21 cellular contexts compared by ENCODE assay signal in genomic region chr1:168110896-168111545, GRCh38. TPM values are rescaled to one million over a fixed set of nuclear protein-coding genes. Genes with fewer than 3 reads are reported as not detected.
DNase-seq lines count a peak whose midpoint lies in the region; ATAC-seq, FAIRE-seq and TF ChIP-seq lines count a peak whose summit lies in the region.
"Had no signal": no experiment of that assay in that cellular context is flagged by ENCODE, and none has a peak within 500 bp of the region (broad histone marks: within the 10 kb centered on the region; RNA-seq: fewer than 3 reads in every experiment).

No MANE protein-coding gene starts in this region.

- H3K9me3 Mint-ChIP-seq in H9: no peaks in the 10 kb centered on the region
- H3K9me3 Mint-ChIP-seq in endodermal cell: peaks cover 3% of the 10 kb centered on the region

- WGBS in H9 (ENCODE audit: extremely low coverage, insufficient read length, low lambda C conversion rate): no CpG with 5 or more reads among the region's 7 CpGs
- 72 to 81% methylated on average over 4 to 7 of the region's 7 CpGs for WGBS in endodermal cell (ENCODE audit: insufficient coverage in 1 of 2, insufficient read length in 1 of 2), 2 experiments

- H3K4me2 ChIP-seq in H9 (ENCODE audit: insufficient read depth, insufficient read length, low read length) (no peak overlapping the region), osteoblast (ENCODE audit: insufficient read depth, low read length) (peak overlapping the region; percentile 36)
- H3K4me2 ChIP-seq: SK-N-SH had no signal

- no peak overlapping the region for H2BK20ac ChIP-seq in H9 (ENCODE audit: low read depth, low read length, poor library complexity, severe bottlenecking)

- H3K27me3 Mint-ChIP-seq in H9 (ENCODE audit: low read depth) (no peaks in the 10 kb centered on the region), endodermal cell (ENCODE audit: insufficient read depth) (no peaks in the 10 kb centered on the region)

- H3K27ac ChIP-seq in H9 (ENCODE audit: insufficient read length, low read depth, low read length): no peak overlapping the region
- no peak overlapping the region for H3K27ac ChIP-seq in endodermal cell (ENCODE audit: low read depth, low read length)
- peak overlapping the region; percentile 37 for H3K27ac ChIP-seq in osteoblast (ENCODE audit: low read depth, low read length)
- H3K27ac ChIP-seq: thoracic aorta had no signal

- H3K9ac ChIP-seq in H9 (ENCODE audit: extremely low read depth, insufficient read length, low read length) (no peak overlapping the region), NT2/D1 (ENCODE audit: insufficient read length, low read depth) (no peak overlapping the region), endodermal cell (ENCODE audit: extremely low read depth, low read length, poor library complexity, severe bottlenecking) (no peak overlapping the region)
- H3K9ac ChIP-seq: SK-N-SH had no signal

- FAIRE-seq in H54 (lab: Jason Lieb, UNC): no peak
- FAIRE-seq: GM12878 had no signal

- 0 out of 2 replicates have a peak, but pooled peaks cover 2% of the 10 kb centered on the region for H3K4me1 ChIP-seq in H9 (ENCODE audit: insufficient read depth, low read length)
- no peaks in the 10 kb centered on the region for H3K4me1 ChIP-seq in NT2/D1 (ENCODE audit: insufficient read depth, insufficient read length)
- H3K4me1 ChIP-seq in endodermal cell (ENCODE audit: control insufficient read depth, insufficient read depth, low read length): no peaks in the 10 kb centered on the region
- peaks cover 8% of the 10 kb centered on the region for H3K4me1 ChIP-seq in osteoblast (ENCODE audit: insufficient read depth, low read length)

- DNase-seq in H9 (peak; percentile 43), NT2/D1 (ENCODE audit: low read depth, low spot score) (peak; percentile 65), endodermal cell (peak; percentile 71), osteoblast (ENCODE audit: insufficient read length, low spot score, missing footprints) (no peak), H54 (ENCODE audit: insufficient read length, low spot score) (no peak)
- no peak for DNase-seq in activated CD8-positive, alpha-beta memory T cell treated with anti-CD3 and anti-CD28 coated beads for 24 hours
- DNase-seq: activated CD4-positive, alpha-beta T cell treated with anti-CD3 and anti-CD28 coated beads for 48 hours; activated CD8-positive, alpha-beta memory T cell treated with anti-CD3 and anti-CD28 coated beads, Interleukin-2, amount 50 U/mL, for 48 hours; foreskin fibroblast; GF-D8; left colon; MG63; midbrain; NCI-H2029; NCI-H510A treated with DMSO at 0.1 percent for 48 hours; SK-N-SH; stimulated activated CD4-positive, alpha-beta T cell treated with anti-CD3 and anti-CD28 coated beads, Interleukin-12 subunit alpha, Interleukin-12 subunit beta, amount 100 ng/mL, for 4 hours had no signal

- no peak overlapping the region for H3K23ac ChIP-seq in H9 (ENCODE audit: insufficient read length, low read depth, low read length)

- H4K91ac ChIP-seq in H9 (ENCODE audit: insufficient read length, low read depth, low read length): no peak overlapping the region

- no peak overlapping the region for H3K56ac ChIP-seq in H9 (ENCODE audit: insufficient read length, low read depth, low read length)

- no peak overlapping the region for H2BK120ac ChIP-seq in H9 (ENCODE audit: low read depth, low read length, poor library complexity, severe bottlenecking)

- H4K8ac ChIP-seq in H9 (replicated peaks; ENCODE audit: insufficient read length, low read depth, low read length): no peak overlapping the region

- TF ChIP-seq POLR2A in H54 (IDR thresholded peaks at IDR 0.05; ENCODE audit: low read depth, low read length): no peak

- H3K36me3 ChIP-seq in NT2/D1 (ENCODE audit: insufficient read depth, insufficient read length, low read length): no peaks in the 10 kb centered on the region
- peaks cover 56% of the 10 kb centered on the region for H3K36me3 ChIP-seq in endodermal cell (ENCODE audit: control insufficient read depth, insufficient read depth, low read length)
- H3K36me3 ChIP-seq in osteoblast (ENCODE audit: insufficient read depth, low read length): no peaks in the 10 kb centered on the region
- H3K36me3 ChIP-seq: MG63, thoracic aorta had no signal

- H3K18ac ChIP-seq in H9 (ENCODE audit: insufficient read length, low read depth, low read length): no peak overlapping the region

- no peak overlapping the region for H4K5ac ChIP-seq in H9 (ENCODE audit: insufficient read length, low read depth, low read length)

- no peaks in the 10 kb centered on the region for H3K79me2 ChIP-seq in H9 (ENCODE audit: insufficient read depth, low read length)
- H3K79me2 ChIP-seq in osteoblast (ENCODE audit: insufficient read depth, low read length): no peaks in the 10 kb centered on the region

- H3K4me3 Mint-ChIP-seq in H9: peak overlapping the region in 1 of 2 experiments; percentile 16; a peak in 1 of 5 replicates
- H3K4me3 Mint-ChIP-seq in endodermal cell: no peak overlapping the region
- H3K4me3 Mint-ChIP-seq: neural crest cell had no signal

- no peak overlapping the region for H2BK15ac ChIP-seq in H9 (ENCODE audit: low read depth, low read length)

- peaks cover 21 to 31% of the 10 kb centered on the region in 2 experiments for H3K4me1 Mint-ChIP-seq in H9
- H3K4me1 Mint-ChIP-seq in endodermal cell: peaks cover 11% of the 10 kb centered on the region

- H4K20me1 ChIP-seq in H9 (ENCODE audit: control insufficient read depth, insufficient read depth, insufficient read length): no peaks in the 10 kb centered on the region
- H4K20me1 ChIP-seq in osteoblast (ENCODE audit: insufficient read depth, low read length): no peaks in the 10 kb centered on the region

- H3K79me1 ChIP-seq in H9 (ENCODE audit: insufficient read depth, low read depth, low read length, poor library complexity, severe bottlenecking): peaks cover 3% of the 10 kb centered on the region

- ATAC-seq in GM19328 (IDR thresholded peaks at IDR 0.05; ENCODE audit: unreplicated experiment): no peak
- ATAC-seq: GM12878, left colon had no signal

- H3K27ac Mint-ChIP-seq in H9 (no peak overlapping the region), endodermal cell (no peak overlapping the region)

- no peak overlapping the region for H3K4ac ChIP-seq in H9 (ENCODE audit: low read depth, low read length)

- no peak overlapping the region for H3T11ph ChIP-seq in H9 (ENCODE audit: low read length)

- H3K27me3 ChIP-seq in H9 (ENCODE audit: insufficient read depth, low read length) (no peaks in the 10 kb centered on the region), NT2/D1 (ENCODE audit: insufficient read depth, insufficient read length) (no peaks in the 10 kb centered on the region), endodermal cell (ENCODE audit: control insufficient read depth, insufficient read depth, low read length, poor library complexity, severe bottlenecking) (no peaks in the 10 kb centered on the region), osteoblast (ENCODE audit: insufficient read depth, low read length) (no peaks in the 10 kb centered on the region)
- H3K27me3 ChIP-seq: MG63 had no signal

- H3K4me3 ChIP-seq in NT2/D1 (ENCODE audit: insufficient read length, low read depth) (no peak overlapping the region), endodermal cell (ENCODE audit: low read length) (peak overlapping the region; percentile 18), osteoblast (ENCODE audit: insufficient read depth, low read length) (no peak overlapping the region)
- H3K4me3 ChIP-seq: GM12878, MG63, thoracic aorta had no signal

- H2AFZ ChIP-seq in H9 (ENCODE audit: low read length): no peak overlapping the region
- peak overlapping the region; percentile 84 for H2AFZ ChIP-seq in osteoblast (ENCODE audit: low read length)

- peak; percentile 39; the same call in 1 of the 3 replicates for TF ChIP-seq CTCF in H9 (conservative IDR thresholded peaks at IDR 0.05)
- TF ChIP-seq CTCF in endodermal cell (conservative IDR thresholded peaks at IDR 0.05): peak; percentile 56
- TF ChIP-seq CTCF in osteoblast (IDR thresholded peaks at IDR 0.05; ENCODE audit: extremely low read depth, low read depth, low read length): no peak

- peaks cover 2 to 7% (median 6%) of the 10 kb centered on the region in 3 experiments; a peak in 4 of 7 replicates for H3K36me3 Mint-ChIP-seq in H9 (ENCODE audit: insufficient read depth in 1 of 3, low read depth in 3 of 3)
- H3K36me3 Mint-ChIP-seq in endodermal cell (ENCODE audit: low read depth): peaks cover 35% of the 10 kb centered on the region

- H3K23me2 ChIP-seq in H9 (ENCODE audit: insufficient read length, low read depth, low read length, poor library complexity, severe bottlenecking): no peaks in the 10 kb centered on the region

- no peak overlapping the region for H2AK5ac ChIP-seq in H9 (ENCODE audit: insufficient read length, low read length)

- no peak overlapping the region for H2BK12ac ChIP-seq in H9 (ENCODE audit: insufficient read length, low read depth, low read length)

- H2BK5ac ChIP-seq in H9 (ENCODE audit: insufficient read length, low read length): no peak overlapping the region

- H3K9me3 ChIP-seq in H9 (ENCODE audit: control insufficient read depth, low read depth, low read length) (no peaks in the 10 kb centered on the region), NT2/D1 (ENCODE audit: insufficient read depth, low read length) (no peaks in the 10 kb centered on the region), endodermal cell (ENCODE audit: control insufficient read depth, low read length) (no peaks in the 10 kb centered on the region), osteoblast (ENCODE audit: low read depth, low read length) (no peaks in the 10 kb centered on the region)
- H3K9me3 ChIP-seq: MG63, SK-N-SH, thoracic aorta had no signal

- no peak overlapping the region for H3K14ac ChIP-seq in H9 (ENCODE audit: insufficient read depth, low read length)

RNA-seq across cellular contexts. Expression of gene GPR161, which starts 25.7 kb away (rescaled TPM):
- 9.9 and 10.6 TPM in 2 replicates for total RNA-seq in H9 (2021)
- 10 to 100 TPM; 24.0 to 26.6 TPM for total RNA-seq in endodermal cell
- 28.9 TPM for polyA plus RNA-seq in endodermal cell (2013, experiment 1 of 2)
- polyA plus RNA-seq in endodermal cell (2013, experiment 2 of 2): 26.6 TPM
- 13.8 TPM in 2 replicates for total RNA-seq in osteoblast

Comparison
In these comparisons a context has a peak if more than half of its experiments do, and no peak if none do; other contexts are left out.
1. DNase-seq: peak in H9 (single experiment), NT2/D1 (single experiment) and endodermal cell (single experiment); none in osteoblast (single experiment), H54 (single experiment) and activated CD8-positive, alpha-beta memory T cell treated with anti-CD3 and anti-CD28 coated beads for 24 hours (single experiment).